In the genomic region with DNA sequence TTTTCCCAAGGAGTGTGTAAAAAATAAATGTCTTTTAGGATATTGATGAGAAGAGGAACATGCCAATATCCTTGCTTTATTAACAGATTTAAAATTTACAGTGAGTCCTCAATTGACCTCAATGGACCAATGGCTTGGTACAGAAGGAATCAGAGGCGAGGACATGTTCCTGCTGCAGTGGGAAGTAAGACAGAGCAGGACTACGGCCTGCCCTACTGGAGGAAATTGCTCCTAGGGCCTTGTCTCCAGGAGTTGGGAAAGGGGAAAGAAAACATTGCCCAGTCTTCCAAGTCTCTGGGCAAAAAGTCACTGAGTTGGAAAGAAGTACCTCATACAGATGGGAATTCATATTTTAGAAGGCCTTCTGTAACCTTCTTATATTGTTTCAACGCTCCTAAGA, we compare ENCODE assay signal across 7 cellular contexts. TPM values are rescaled to one million over a fixed set of nuclear protein-coding genes. Genes with fewer than 3 reads are reported as not detected.
"Had no signal": no experiment of that assay in that cellular context is flagged by ENCODE, and none has a peak within 500 bp of the region (broad histone marks: within the 10 kb centered on the region; RNA-seq: fewer than 3 reads in every experiment).

No MANE protein-coding gene starts in this region.

- DNase-seq: GM23248, GOT3, H7, H9, HCEC 1CT, HFFc6 had no signal

- H3K4me3 ChIP-seq: GM23248 had no signal

- H2AFZ ChIP-seq: GM23248 had no signal

- H3K27ac ChIP-seq: GM23248 had no signal

- ATAC-seq: HCT116 had no signal

- H3K9me3 Mint-ChIP-seq: HFFc6 had no signal

- H3K27ac Mint-ChIP-seq: HFFc6 had no signal

- H3K4me3 Mint-ChIP-seq: H9, HFFc6 had no signal

RNA-seq across cellular contexts. Expression of gene UGT3A2, which starts 33.1 kb away (rescaled TPM):
- total RNA-seq: GM23248, HFFc6 had no signal
- polyA plus RNA-seq: GM23248 had no signal
